21 cellular contexts compared by ENCODE assay signal in the genomic region with DNA sequence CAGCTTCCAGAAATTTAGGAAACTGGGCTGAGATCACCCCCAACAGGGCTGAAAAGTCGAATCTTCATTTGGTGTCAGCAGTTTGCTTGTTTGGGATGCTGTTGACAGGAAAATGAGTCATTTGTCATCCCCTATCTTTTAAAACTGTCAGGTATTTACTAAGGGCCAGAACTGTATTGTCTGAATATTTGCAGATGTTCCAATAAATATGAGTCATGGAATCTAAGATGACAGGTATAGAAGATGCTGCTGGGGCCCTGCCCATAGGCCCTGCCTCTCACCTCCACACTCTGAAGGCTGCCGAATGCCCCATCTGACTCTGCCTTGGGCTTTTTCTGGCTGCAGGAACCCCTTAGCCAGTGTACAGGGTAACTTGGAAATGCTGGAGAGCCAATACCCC. TPM values are rescaled to one million over a fixed set of nuclear protein-coding genes. Genes with fewer than 3 reads are reported as not detected.
DNase-seq lines count a peak whose midpoint lies in the region; ATAC-seq lines count a peak whose summit lies in the region.
"Had no signal": no experiment of that assay in that cellular context is flagged by ENCODE, and none has a peak within 500 bp of the region (broad histone marks: within the 10 kb centered on the region; RNA-seq: fewer than 3 reads in every experiment).

No MANE protein-coding gene starts in this region.

- no peaks in the 10 kb centered on the region for H3K9me3 Mint-ChIP-seq in effector memory CD8-positive, alpha-beta T cell
- H3K9me3 Mint-ChIP-seq: activated naive CD4-positive, alpha-beta T cell treated with anti-CD3 and anti-CD28 coated beads, Interleukin-2, amount 50 U/mL, for 24 hours had no signal

- peaks cover 0 to 24% of the 10 kb centered on the region in 2 donors for H3K27me3 Mint-ChIP-seq in effector memory CD8-positive, alpha-beta T cell
- H3K27me3 Mint-ChIP-seq: activated naive CD4-positive, alpha-beta T cell treated with anti-CD3 and anti-CD28 coated beads, Interleukin-2, amount 50 U/mL, for 24 hours had no signal

- intact Hi-C loops in cardiac septum (cut with DNase I) (no loop called here), head of caudate nucleus (cut with DNase I) (no loop called here)

- ATAC-seq in effector memory CD8-positive, alpha-beta T cell (replicated peaks), result no peak
- no peak for ATAC-seq in HG03457 (IDR thresholded peaks at IDR 0.05; ENCODE audit: unreplicated experiment)

- H3K4me3 Mint-ChIP-seq in effector memory CD8-positive, alpha-beta T cell, result no peak overlapping the region
- H3K4me3 Mint-ChIP-seq: activated naive CD4-positive, alpha-beta T cell treated with anti-CD3 and anti-CD28 coated beads, Interleukin-2, amount 50 U/mL, for 24 hours had no signal

- DNase-seq in NCI-H146 (lab: John Stamatoyannopoulos, UW) (peak; percentile 30), NCI-H146 treated with DMSO at 0.1 percent for 48 hours (lab: John Stamatoyannopoulos, UW; ENCODE audit: unreplicated experiment) (no peak), cardiac septum (ENCODE audit: low spot score) (no peak), head of caudate nucleus (no peak)
- peak; percentile 14 for DNase-seq in stimulated activated CD4-positive, alpha-beta T cell treated with anti-CD3 and anti-CD28 coated beads, Interleukin-1b, Interleukin-23, amount 100 ng/mL, for 48 hours
- DNase-seq in stimulated activated CD4-positive, alpha-beta T cell treated with anti-CD3 and anti-CD28 coated beads, Interleukin-4, amount 100 ng/mL, for 24 hours, result no peak
- no peak for DNase-seq in effector memory CD8-positive, alpha-beta T cell
- DNase-seq: DMS 273 treated with DMSO at 0.1 percent for 48 hours; islet precursor cell; MG63; NCI-H1694 treated with DMSO at 0.1 percent for 48 hours; NCI-H2227 treated with DMSO at 0.1 percent for 48 hours; ovary; stimulated activated CD4-positive, alpha-beta T cell treated with anti-CD3 and anti-CD28 coated beads, Interleukin-2, amount 100 ng/mL, for 24 hours had no signal

- peaks cover 2% of the 10 kb centered on the region for H3K36me3 Mint-ChIP-seq in effector memory CD8-positive, alpha-beta T cell (ENCODE audit: insufficient read depth)
- H3K36me3 Mint-ChIP-seq: activated naive CD4-positive, alpha-beta T cell treated with anti-CD3 and anti-CD28 coated beads, Interleukin-2, amount 50 U/mL, for 24 hours had no signal

- peak overlapping the region; percentile 73 to 88 for H3K27ac Mint-ChIP-seq in effector memory CD8-positive, alpha-beta T cell
- H3K27ac Mint-ChIP-seq: activated naive CD4-positive, alpha-beta T cell treated with anti-CD3 and anti-CD28 coated beads, Interleukin-2, amount 50 U/mL, for 24 hours had no signal

- peaks cover 19 to 29% of the 10 kb centered on the region in 2 donors for H3K4me1 Mint-ChIP-seq in effector memory CD8-positive, alpha-beta T cell (ENCODE audit: low read depth in 2 of 2)

RNA-seq across cellular contexts. Expression of a gene that starts 3.9 kb away (rescaled TPM):
- 0.13 TPM for total RNA-seq in cardiac septum
- total RNA-seq: myocyte had no signal

RNA-seq across cellular contexts. Expression of a gene that starts 46.9 kb away (rescaled TPM):
- not detected for total RNA-seq in cardiac septum
- total RNA-seq: activated CD8-positive, alpha-beta memory T cell treated with anti-CD3 and anti-CD28 coated beads for 36 hours; myocyte; right lobe of liver had no signal

RNA-seq across cellular contexts. Expression of a gene that starts 59.0 kb away (rescaled TPM):
- 0.22 TPM for total RNA-seq in cardiac septum
- total RNA-seq: hepatocyte, ovary, suprapubic skin had no signal

RNA-seq across cellular contexts. Expression of a gene that starts 59.2 kb away (rescaled TPM):
- 29.6 TPM for total RNA-seq in cardiac septum

Comparison
In these comparisons a context has a peak if more than half of its experiments do, and no peak if none do; other contexts are left out.
1. DNase-seq: peak in NCI-H146 (single experiment) and stimulated activated CD4-positive, alpha-beta T cell treated with anti-CD3 and anti-CD28 coated beads, Interleukin-1b, Interleukin-23, amount 100 ng/mL, for 48 hours (single experiment); none in NCI-H146 treated with DMSO at 0.1 percent for 48 hours (single experiment), stimulated activated CD4-positive, alpha-beta T cell treated with anti-CD3 and anti-CD28 coated beads, Interleukin-4, amount 100 ng/mL, for 24 hours (single experiment), effector memory CD8-positive, alpha-beta T cell (0 of 3), cardiac septum (single experiment) and head of caudate nucleus (0 of 42).